In the genomic region with DNA sequence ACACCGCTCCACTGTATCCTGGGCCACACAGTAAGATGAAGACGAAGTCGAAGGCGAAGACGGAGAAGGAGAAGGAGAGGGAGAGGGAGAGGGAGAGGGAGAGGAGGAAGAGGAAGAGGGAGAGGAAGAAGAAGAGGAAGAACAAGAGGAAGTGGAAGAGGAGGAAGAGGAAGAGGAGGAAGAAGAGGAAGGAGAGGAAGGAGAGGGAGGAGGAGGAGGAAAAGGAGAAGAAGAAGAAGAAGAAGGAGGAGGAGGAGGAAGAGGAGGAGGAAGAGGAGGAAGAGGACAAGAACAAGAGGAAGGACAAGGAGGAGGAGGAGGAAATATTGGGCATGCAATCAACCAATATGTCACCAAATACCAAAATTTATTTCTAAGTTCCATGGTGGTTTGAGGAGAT, we compare ENCODE assay signal across 28 cellular contexts.
"Had no signal": no experiment of that assay in that cellular context is flagged by ENCODE, and none has a peak within 500 bp of the region (broad histone marks: within the 10 kb centered on the region; RNA-seq: fewer than 3 reads in every experiment).

No MANE protein-coding gene starts in this region.

- H3K4me3 ChIP-seq: colonic mucosa, coronary artery, dorsolateral prefrontal cortex, esophagus muscularis mucosa, esophagus squamous epithelium, gastrocnemius medialis, gastroesophageal sphincter, heart left ventricle, heart right ventricle had no signal

- H3K4me1 ChIP-seq: colonic mucosa, esophagus muscularis mucosa, esophagus squamous epithelium, foreskin keratinocyte, gastrocnemius medialis, heart left ventricle, heart right ventricle had no signal

- H3K27me3 ChIP-seq: colonic mucosa, esophagus squamous epithelium, foreskin keratinocyte, gastrocnemius medialis, gastroesophageal sphincter, heart left ventricle had no signal

- H3K27ac ChIP-seq: colonic mucosa, coronary artery, dorsolateral prefrontal cortex, epithelial cell of prostate, esophagus muscularis mucosa, esophagus squamous epithelium, foreskin keratinocyte, gastrocnemius medialis, gastroesophageal sphincter, heart left ventricle, heart right ventricle had no signal

- DNase-seq: colonic mucosa; cortex of kidney; dermis blood vessel endothelial cell; dorsolateral prefrontal cortex; effector CD4-positive, alpha-beta T cell; effector CD8-positive, alpha-beta T cell; effector memory CD4-positive, alpha-beta T cell; effector memory CD8-positive, alpha-beta T cell; endodermal cell; erythroblast; esophagus squamous epithelium; foreskin fibroblast; foreskin keratinocyte; foreskin melanocyte; gastrocnemius medialis; glutamatergic neuron; head of caudate nucleus; heart left ventricle; heart right ventricle had no signal

- H3K9me3 ChIP-seq: colonic mucosa, esophagus squamous epithelium, gastrocnemius medialis had no signal

- ATAC-seq: effector memory CD8-positive, alpha-beta T cell; esophagus mucosa; foreskin keratinocyte; gastrocnemius medialis; gastroesophageal sphincter; heart left ventricle; heart right ventricle had no signal

- H3K36me3 ChIP-seq: colonic mucosa, esophagus muscularis mucosa, esophagus squamous epithelium, gastrocnemius medialis, gastroesophageal sphincter, heart left ventricle, heart right ventricle had no signal

- FAIRE-seq: colon, endometrium, endothelial cell of umbilical vein, frontal cortex had no signal
